Comparison of ENCODE assay signal across 10 cellular contexts in genomic region chr11:36703055-36703404, GRCh38.
DNase-seq lines count a peak whose midpoint lies in the region; ATAC-seq and TF ChIP-seq lines count a peak whose summit lies in the region.
"Had no signal": no experiment of that assay in that cellular context is flagged by ENCODE, and none has a peak within 500 bp of the region (broad histone marks: within the 10 kb centered on the region; RNA-seq: fewer than 3 reads in every experiment).

No MANE protein-coding gene starts in this region.

- no peak overlapping the region for H3K4me3 ChIP-seq in sigmoid colon
- H3K4me3 ChIP-seq: thyroid gland had no signal

- H3K36me3 ChIP-seq in sigmoid colon, result no peaks in the 10 kb centered on the region
- H3K36me3 ChIP-seq: thyroid gland had no signal

- TF ChIP-seq EP300 in sigmoid colon (IDR thresholded peaks at IDR 0.05), result no peak

- TF ChIP-seq CTCF in sigmoid colon (IDR thresholded peaks at IDR 0.05), result no peak

- DNase-seq in NOMO-1 treated with DMSO at 0.1 percent for 48 hours (lab: John Stamatoyannopoulos, UW; ENCODE audit: unreplicated experiment) (peak; percentile 11), NOMO-1 treated with dmso at 0.1 percent for 144 hours (lab: John Stamatoyannopoulos, UW; ENCODE audit: unreplicated experiment) (no peak), middle frontal gyrus (ENCODE audit: extremely low spot score, low spot score) (peak; percentile 11), sigmoid colon (no peak), NCI-H345 (lab: John Stamatoyannopoulos, UW) (no peak)
- no peak for DNase-seq in activated CD4-positive, alpha-beta T cell treated with anti-CD3 and anti-CD28 coated beads, Interleukin-2, amount 50 U/mL, for 48 hours

- no peak for TF ChIP-seq POLR2A in sigmoid colon (IDR thresholded peaks at IDR 0.05)

- ATAC-seq in GM21576 (IDR thresholded peaks at IDR 0.05; ENCODE audit: unreplicated experiment), result peak; percentile 55
- ATAC-seq in HG03139 (IDR thresholded peaks at IDR 0.05; ENCODE audit: unreplicated experiment), result peak; percentile 29

- 24 to 49% methylated on average over 4 of the region's 4 CpGs for WGBS in sigmoid colon, 2 donors

- H3K27me3 ChIP-seq in sigmoid colon, result no peaks in the 10 kb centered on the region
- H3K27me3 ChIP-seq: thyroid gland had no signal

- H3K4me1 ChIP-seq in sigmoid colon, result no peaks in the 10 kb centered on the region
- H3K4me1 ChIP-seq: thyroid gland had no signal

- no peak overlapping the region for H3K27ac ChIP-seq in sigmoid colon
- H3K27ac ChIP-seq: 22Rv1, thyroid gland had no signal

- intact Hi-C loops in sigmoid colon (cut with DNase I), result loop anchor here (2.0 kb wide), 1 partner anchor 42 kb away; no protein-coding TSS in a partner anchor

- no peaks in the 10 kb centered on the region for H3K9me3 ChIP-seq in sigmoid colon
- H3K9me3 ChIP-seq: thyroid gland had no signal

Comparison
In these comparisons a context has a peak if more than half of its experiments do, and no peak if none do; other contexts are left out.
1. DNase-seq: peak in NOMO-1 treated with DMSO at 0.1 percent for 48 hours (single experiment) and middle frontal gyrus (single experiment); none in NOMO-1 treated with dmso at 0.1 percent for 144 hours (single experiment), sigmoid colon (single experiment), activated CD4-positive, alpha-beta T cell treated with anti-CD3 and anti-CD28 coated beads, Interleukin-2, amount 50 U/mL, for 48 hours (0 of 2) and NCI-H345 (single experiment).